1 cellular context compared by ENCODE assay signal in the genomic region with DNA sequence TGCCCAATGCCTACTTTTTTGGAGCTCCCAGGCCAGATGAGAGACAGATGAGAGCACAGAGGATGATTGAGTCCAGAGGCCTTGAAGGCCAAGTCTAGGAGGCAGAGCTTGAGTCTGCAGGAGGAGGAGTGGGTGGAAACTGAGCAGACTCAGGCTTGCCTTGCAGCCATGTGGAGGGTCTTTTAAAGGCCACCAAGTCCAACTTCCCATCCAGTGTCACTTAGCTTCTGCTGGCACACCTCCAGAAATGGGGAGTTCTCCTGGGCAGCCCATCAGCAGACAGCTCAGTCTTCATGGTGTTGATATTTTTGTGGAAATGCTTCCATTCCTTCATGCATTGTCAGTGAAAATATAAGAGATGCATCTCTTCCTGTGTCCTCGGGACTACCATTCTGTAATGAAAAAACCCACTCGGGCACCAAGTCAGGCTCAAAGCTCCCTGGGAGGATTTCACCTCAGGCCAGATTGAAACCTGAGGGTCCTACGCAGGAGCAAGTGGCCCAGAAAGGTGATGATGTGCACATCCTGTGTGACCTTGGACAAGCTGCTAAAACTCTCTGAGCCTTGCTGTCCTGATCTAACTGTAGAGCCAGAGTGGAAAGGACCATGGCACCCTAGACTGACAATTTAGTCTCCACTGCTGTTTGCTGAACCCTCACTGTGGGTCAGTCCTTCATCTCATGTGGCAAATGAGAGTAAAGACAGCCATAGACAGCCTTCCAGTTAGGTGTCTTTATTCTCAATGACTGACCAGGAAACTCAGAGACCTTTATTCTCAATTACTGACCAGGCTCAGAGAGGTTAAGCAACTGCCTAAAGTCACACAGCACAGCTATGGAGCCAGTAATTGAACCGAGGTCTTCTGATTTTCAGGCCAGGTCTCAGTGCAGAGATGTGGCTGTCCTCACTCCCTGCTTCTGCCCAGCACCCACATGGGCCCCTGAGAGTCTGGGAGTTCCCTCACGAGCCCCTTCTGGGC.
TF ChIP-seq lines count a peak whose summit lies in the region.

No MANE protein-coding gene starts in this region.

TF ChIP-seq in IMR-90, 13 proteins besides CTCF, POLR2A, EP300 and RAD21:
- TF ChIP-seq CHD1 (IDR thresholded peaks at IDR 0.05; ENCODE audit: low read depth, low read length) = no peak
- TF ChIP-seq BHLHE40 (IDR thresholded peaks at IDR 0.05; ENCODE audit: low read depth, low read length) = no peak
- no peak for TF ChIP-seq NFE2L2 (IDR thresholded peaks at IDR 0.05; ENCODE audit: low read depth, low read length)
- no peak for TF ChIP-seq MAFK (IDR thresholded peaks at IDR 0.05; ENCODE audit: low read depth, low read length)
- no peak for TF ChIP-seq MAZ (IDR thresholded peaks at IDR 0.05; ENCODE audit: borderline replicate concordance, low read depth, low read length)
- TF ChIP-seq FOS (IDR thresholded peaks at IDR 0.05; ENCODE audit: low read depth, low read length) = no peak
- TF ChIP-seq MXI1 (IDR thresholded peaks at IDR 0.05; ENCODE audit: borderline replicate concordance, low read depth, low read length) = no peak
- no peak for TF ChIP-seq SMC3 (IDR thresholded peaks at IDR 0.05; ENCODE audit: low read depth, low read length)
- no peak for TF ChIP-seq RFX5 (IDR thresholded peaks at IDR 0.05; ENCODE audit: low read depth, low read length)
- TF ChIP-seq RCOR1 (IDR thresholded peaks at IDR 0.05; ENCODE audit: insufficient replicate concordance, low read length) = no peak
- TF ChIP-seq ELK1 (IDR thresholded peaks at IDR 0.05; ENCODE audit: borderline replicate concordance, low read depth, low read length) = no peak
- no peak for TF ChIP-seq CEBPB (IDR thresholded peaks at IDR 0.05; ENCODE audit: low read depth, low read length)
- no peak for TF ChIP-seq USF2 (IDR thresholded peaks at IDR 0.05; ENCODE audit: low read depth, low read length)
